In genomic region chr15:64095795-64096485, GRCh38 we compare ENCODE assay signal across 8 cellular contexts. TPM values are rescaled to one million over a fixed set of nuclear protein-coding genes. Genes with fewer than 3 reads are reported as not detected.
DNase-seq lines count a peak whose midpoint lies in the region; ATAC-seq and TF ChIP-seq lines count a peak whose summit lies in the region.

TSS of gene SNX1 (plus strand) at chr15:64095982. CDS start at chr15:64096014, 32 bp downstream.

- H3K4me3 ChIP-seq in LNCaP clone FGC (ENCODE audit: low read depth, low read length) (peak within 1 kb of the TSS; percentile 95), esophagus muscularis mucosa (peak within 1 kb of the TSS; percentile 73 to 99 (median 87)), muscle layer of duodenum (ENCODE audit: low read depth in 1 of 2, low read length in 2 of 2) (peak within 1 kb of the TSS; percentile 92 to 93)

- no peak for TF ChIP-seq EP300 in esophagus muscularis mucosa (IDR thresholded peaks at IDR 0.05)

- TF ChIP-seq CTCF in LNCaP clone FGC (IDR thresholded peaks at IDR 0.05; ENCODE audit: control insufficient read depth, extremely low read depth, insufficient read depth) (no peak), esophagus muscularis mucosa (IDR thresholded peaks at IDR 0.05) (peak in 2 of 3 experiments; percentile 16 to 19)

- H3K27me3 ChIP-seq in esophagus muscularis mucosa (no peaks in the 10 kb centered on the region), muscle layer of duodenum (ENCODE audit: low read depth, low read length) (no peaks in the 10 kb centered on the region)

- ATAC-seq in GM21737 (IDR thresholded peaks at IDR 0.05; ENCODE audit: unreplicated experiment) = peak; percentile 44

- H3K9me3 ChIP-seq in esophagus muscularis mucosa (no peaks in the 10 kb centered on the region), muscle layer of duodenum (ENCODE audit: control insufficient read depth in 1 of 2, low read length in 2 of 2) (no peaks in the 10 kb centered on the region)

- peaks cover 63 to 83% (median 82%) of the 10 kb centered on the region in 4 donors for H3K4me1 ChIP-seq in esophagus muscularis mucosa
- H3K4me1 ChIP-seq in muscle layer of duodenum (ENCODE audit: control insufficient read depth in 1 of 2, insufficient read depth in 2 of 2, low read length in 2 of 2) = peaks cover 12 to 37% of the 10 kb centered on the region in 2 donors

- under 1% methylated on average over 51 of the region's 63 CpGs for WGBS in esophagus muscularis mucosa

- H3K36me3 ChIP-seq in esophagus muscularis mucosa (no peaks in the 10 kb centered on the region), muscle layer of duodenum (ENCODE audit: control insufficient read depth in 1 of 2, insufficient read depth in 2 of 2, low read length in 2 of 2) (peaks cover 0 to 9% of the 10 kb centered on the region in 2 donors)

- peak within 1 kb of the TSS; percentile 86 to 94 (median 90) for H3K27ac ChIP-seq in esophagus muscularis mucosa (replicated peaks in 1 of 4)
- peak within 1 kb of the TSS; percentile 75 for H3K27ac ChIP-seq in muscle layer of duodenum (ENCODE audit: low read length)

- DNase-seq in DMS 273 treated with DMSO at 0.1 percent for 48 hours (lab: John Stamatoyannopoulos, UW) (peak; percentile 59), LNCaP clone FGC (ENCODE audit: low read depth) (peak; percentile 79), RPMI7951 (ENCODE audit: low read depth) (peak; percentile 93), activated T-helper 1 cell treated with Interleukin-2 at 50 U/mL for 16 hours (ENCODE audit: low read depth) (peak; percentile 95), esophagus muscularis mucosa (ENCODE audit: extremely low spot score) (peak; percentile 99)
- DNase-seq in stimulated activated CD8-positive, alpha-beta memory T cell treated with anti-CD3 and anti-CD28 coated beads, Interleukin-7, amount 100 ng/mL, for 1 hour (ENCODE audit: low read depth in 2 of 2) = peak; percentile 98

- intact Hi-C loops in esophagus muscularis mucosa (cut with DNase I) = no loop called here

- peak; percentile 94 for TF ChIP-seq POLR2A in esophagus muscularis mucosa (IDR thresholded peaks at IDR 0.05; ENCODE audit: low read depth)

RNA-seq across cellular contexts. Expression of gene SNX1, which starts in this region (rescaled TPM):
- total RNA-seq in RPMI7951 (2014; rRNA removed; shearing (Covaris generic)) = 45.5 and 49.6 TPM in 2 replicates
- total RNA-seq in esophagus muscularis mucosa = 10 to 100 TPM; 79.4 to 93.0 (median 87.5) TPM

Comparison
In these comparisons a context has a peak if more than half of its experiments do, and no peak if none do; other contexts are left out.
1. Peak in every context shown above with its lines: DNase-seq, ATAC-seq, H3K4me3 ChIP-seq and H3K27ac ChIP-seq.